14 cellular contexts compared by ENCODE assay signal in the genomic region with DNA sequence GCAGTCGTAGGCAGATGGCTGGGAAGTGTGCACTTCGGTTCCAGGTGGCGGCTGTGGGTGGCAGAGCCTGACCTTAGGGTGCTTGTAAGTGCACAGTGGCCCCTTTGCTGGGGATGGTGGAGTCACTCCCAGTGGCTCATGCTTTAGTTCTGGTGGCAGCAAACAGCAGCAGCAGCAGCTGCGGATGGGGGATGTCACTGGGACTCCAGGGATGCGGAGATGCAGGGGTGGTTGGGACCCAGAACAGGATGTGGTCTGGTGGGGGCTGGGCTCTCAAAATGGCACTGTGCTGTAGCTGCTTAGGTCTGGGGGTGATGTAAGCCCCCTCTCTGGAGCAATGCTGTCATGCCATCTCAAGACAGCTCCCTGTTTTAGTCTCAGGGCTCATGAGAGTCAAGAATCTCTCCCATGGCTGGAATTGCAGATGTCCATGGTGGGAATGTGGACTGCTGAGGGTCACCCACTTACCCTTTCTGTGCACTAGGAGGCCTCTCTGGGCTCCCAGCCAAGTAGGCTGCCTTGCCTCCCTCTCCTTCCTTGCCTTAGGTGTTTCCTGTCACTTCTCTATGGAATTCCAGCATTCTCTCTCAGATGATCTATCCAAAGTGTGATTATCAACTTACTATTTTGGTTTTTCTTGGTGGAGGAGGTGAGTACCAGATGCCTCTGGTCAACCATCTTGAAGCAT.
A peak's percentile ranks its signal among the peaks of the same experiment; 100 is the strongest.
DNase-seq lines count a peak whose midpoint lies in the region; ATAC-seq, FAIRE-seq and TF ChIP-seq lines count a peak whose summit lies in the region.
"Had no signal": no experiment of that assay in that cellular context is flagged by ENCODE, and none has a peak within 500 bp of the region (broad histone marks: within the 10 kb centered on the region; RNA-seq: fewer than 3 reads in every experiment).

No MANE protein-coding gene starts in this region.

- DNase-seq in Daoy (ENCODE audit: low read depth), result peak; percentile 34
- peak; percentile 39 for DNase-seq in bronchial epithelial cell (ENCODE audit: low read depth)
- DNase-seq in kidney tubule cell (ENCODE audit: low spot score), result peak; percentile 9
- DNase-seq in HuH-7.5 (ENCODE audit: low spot score), result no peak
- no peak for DNase-seq in HPDE6-E6E7 (ENCODE audit: extremely low spot score)
- no peak for DNase-seq in cerebellum (ENCODE audit: low spot score)
- DNase-seq: adrenal gland; NCI-H1417; NK-92 treated with Interleukin-12 subunit alpha and Interleukin-12 subunit beta, amount 100 ng/mL, for 24 hours; right lobe of liver had no signal

- H3K36me3 ChIP-seq in KOPT-K1 (ENCODE audit: insufficient read depth, low read length), result no peaks in the 10 kb centered on the region
- no peaks in the 10 kb centered on the region for H3K36me3 ChIP-seq in bronchial epithelial cell (ENCODE audit: control insufficient read depth, insufficient read depth, low read length)
- H3K36me3 ChIP-seq: adrenal gland, right lobe of liver, thyroid gland had no signal

- H3K27ac ChIP-seq in KOPT-K1 (ENCODE audit: low read depth, low read length, poor library complexity, severe bottlenecking), result peak overlapping the region; percentile 78
- H3K27ac ChIP-seq: adrenal gland, right lobe of liver, thyroid gland had no signal

- H3K4me3 ChIP-seq in bronchial epithelial cell (ENCODE audit: low read depth, low read length), result no peak overlapping the region
- H3K4me3 ChIP-seq: adrenal gland, right lobe of liver, thyroid gland had no signal

- H3K27me3 ChIP-seq in bronchial epithelial cell (ENCODE audit: control insufficient read depth, insufficient read depth, low read length), result no peaks in the 10 kb centered on the region
- H3K27me3 ChIP-seq: adrenal gland, right lobe of liver, thyroid gland had no signal

- peaks cover 21% of the 10 kb centered on the region for H3K9me3 ChIP-seq in KOPT-K1 (ENCODE audit: insufficient read depth, low read length, poor library complexity, severe bottlenecking)
- H3K9me3 ChIP-seq: thyroid gland had no signal

- no peak for FAIRE-seq in bronchial epithelial cell (lab: Jason Lieb, UNC)

- ATAC-seq in HG03521 (IDR thresholded peaks at IDR 0.05; ENCODE audit: unreplicated experiment), result no peak
- ATAC-seq: right lobe of liver; stimulated activated memory B cell treated with anti-CD40 and anti-IgM and Interleukin-4, amounts not matched to agents 10 μg/mL and 1 μg/mL and 100 μg/mL, for 72 hours had no signal

- TF ChIP-seq CTCF in bronchial epithelial cell (IDR thresholded peaks at IDR 0.05; ENCODE audit: insufficient read depth, low read length, severe bottlenecking), result peak; percentile 18

Comparison
In these comparisons a context has a peak if more than half of its experiments do, and no peak if none do; other contexts are left out.
1. DNase-seq: peak in Daoy (single experiment), bronchial epithelial cell (single experiment) and kidney tubule cell (single experiment); none in HuH-7.5 (single experiment), HPDE6-E6E7 (single experiment) and cerebellum (single experiment).